ENCODE assay signal across 8 cellular contexts in genomic region chr17:28571255-28572122, GRCh38. TPM values are rescaled to one million over a fixed set of nuclear protein-coding genes. Genes with fewer than 3 reads are reported as not detected.
A peak's percentile ranks its signal among the peaks of the same experiment; 100 is the strongest.
DNase-seq lines count a peak whose midpoint lies in the region; ATAC-seq and TF ChIP-seq lines count a peak whose summit lies in the region.

Gene PIGS, minus strand, starts transcription at chr17:28571524. Its CDS starts 28 bp downstream, at chr17:28571496.

- peak within 1 kb of the TSS; percentile 97 for H2AFZ ChIP-seq in PC-3 (ENCODE audit: low read length)

- H3K36me3 ChIP-seq in PC-3 (ENCODE audit: low read depth, low read length) (no peaks in the 10 kb centered on the region; the same call in 1 of the 2 replicates), mucosa of descending colon (ENCODE audit: low read depth) (no peaks in the 10 kb centered on the region)

- H3K4me3 Mint-ChIP-seq in IgD-negative memory B cell = peak within 1 kb of the TSS; percentile 93 to 99 (median 98)

- H3K9me3 Mint-ChIP-seq in IgD-negative memory B cell = no peaks in the 10 kb centered on the region

- H3K36me3 Mint-ChIP-seq in IgD-negative memory B cell = peaks cover 4% of the 10 kb centered on the region

- intact Hi-C loops in PC-3 (cut with micrococcal nuclease) (no loop called here), mucosa of descending colon (cut with DNase I, micrococcal nuclease) (no loop called here)

- peak within 1 kb of the TSS; percentile 98 for H3K4me3 ChIP-seq in PC-3 (ENCODE audit: low read length)
- H3K4me3 ChIP-seq in mucosa of descending colon = peak within 1 kb of the TSS; percentile 96

- TF ChIP-seq CTCF in PC-3 (conservative IDR thresholded peaks at IDR 0.05; ENCODE audit: low read depth, low read length) = no peak
- no peak for TF ChIP-seq CTCF in mucosa of descending colon (IDR thresholded peaks at IDR 0.05)

- H3K27ac ChIP-seq in PC-3 (ENCODE audit: low read length) = no peak within 1 kb of the TSS
- H3K27ac ChIP-seq in epithelial cell of prostate = no peak within 1 kb of the TSS

- DNase-seq in DMS 273 (lab: John Stamatoyannopoulos, UW; ENCODE audit: unreplicated experiment) = peak; percentile 97
- DNase-seq in PC-3 = peak; percentile 88
- peak; percentile 91 for DNase-seq in activated T-cell treated with anti-CD3 and anti-CD28 coated beads for 48 hours (ENCODE audit: low read depth)
- peak; percentile 37 for DNase-seq in epithelial cell of prostate (ENCODE audit: low read depth, low spot score)
- DNase-seq in mucosa of descending colon = peak; percentile 95 to 98 (median 96)
- DNase-seq in stimulated activated CD8-positive, alpha-beta memory T cell treated with anti-CD3 and anti-CD28 coated beads, Interleukin-4, amount 100 ng/mL, for 1 hour (ENCODE audit: low read depth in 2 of 2, low spot score in 1 of 2) = peak; percentile 78 to 84

- no peaks in the 10 kb centered on the region for H4K20me1 ChIP-seq in PC-3 (ENCODE audit: low read length)

- CTCF ChIA-PET in PC-3 (lab: Charles Lee) = no interaction called here

- peak within 1 kb of the TSS; percentile 83 for H3K9ac ChIP-seq in PC-3 (ENCODE audit: low read length)

- H3K27me3 ChIP-seq in PC-3 (ENCODE audit: low read length) = no peaks in the 10 kb centered on the region

- H3K9me3 ChIP-seq in PC-3 (ENCODE audit: low read length) (no peaks in the 10 kb centered on the region), mucosa of descending colon (no peaks in the 10 kb centered on the region)

- H3K27ac Mint-ChIP-seq in IgD-negative memory B cell = peak within 1 kb of the TSS; percentile 94 to 96 (median 95)

- BruUV-seq in PC-3 (replicated peaks; lab: Mats Ljungman, UMichigan) = no TSS peak

- H3K9me2 ChIP-seq in PC-3 (replicated peaks; ENCODE audit: low read length) = no peaks in the 10 kb centered on the region

- no peaks in the 10 kb centered on the region for H3F3A ChIP-seq in PC-3 (ENCODE audit: low read length, unreplicated experiment)

- POLR2A ChIA-PET in PC-3 (lab: Charles Lee; ENCODE audit: unreplicated experiment) = interaction anchor here (0.6 to 0.7 kb wide), 2 partner anchors 12 to 530 kb away, joined by 3 read pairs; no protein-coding TSS in a partner anchor

- peaks cover 23% of the 10 kb centered on the region for H3K79me2 ChIP-seq in PC-3 (ENCODE audit: low read length)

- H3K27me3 Mint-ChIP-seq in IgD-negative memory B cell = no peaks in the 10 kb centered on the region

- peak; percentile 77 for ATAC-seq in GM21528 (IDR thresholded peaks at IDR 0.05; ENCODE audit: low FRiP score, unreplicated experiment)
- ATAC-seq in PC-3 = peak; percentile 96
- peak; percentile 97 for ATAC-seq in mucosa of descending colon

- peaks cover 37 to 46% (median 38%) of the 10 kb centered on the region in 3 donors for H3K4me1 Mint-ChIP-seq in IgD-negative memory B cell

- H3K4me1 ChIP-seq in PC-3 (ENCODE audit: insufficient read depth, low read length) = peaks cover 15% of the 10 kb centered on the region
- peaks cover 25% of the 10 kb centered on the region for H3K4me1 ChIP-seq in mucosa of descending colon (ENCODE audit: low read depth)

- H3K4me2 ChIP-seq in PC-3 (ENCODE audit: low read length) = peak within 1 kb of the TSS; percentile 91

RNA-seq across cellular contexts. Expression of gene PIGS, which starts in this region (rescaled TPM):
- 48.4 TPM for polyA plus RNA-seq in IgD-negative memory B cell
- total RNA-seq in PC-3 (2014; rRNA removed) (15.8 and 22.4 TPM in 2 replicates), mucosa of descending colon (100 to 1,000 TPM in 1 of 3 donors, 10 to 100 TPM in 2; 52.2 to 100 (median 88.5) TPM)

Comparison
In these comparisons a context has a peak if more than half of its experiments do, and no peak if none do; other contexts are left out.
1. DNase-seq: peak in every context shown above with its lines; median percentile 97 in DMS 273; 96 in mucosa of descending colon; 91 in activated T-cell treated with anti-CD3 and anti-CD28 coated beads for 48 hours; 88 in PC-3; 81 in stimulated activated CD8-positive, alpha-beta memory T cell treated with anti-CD3 and anti-CD28 coated beads, Interleukin-4, amount 100 ng/mL, for 1 hour; 37 in epithelial cell of prostate.